In genomic region chr20:19211661-19212523, GRCh38 we compare ENCODE assay signal across 8 cellular contexts. TPM values are rescaled to one million over a fixed set of nuclear protein-coding genes. Genes with fewer than 3 reads are reported as not detected.
DNase-seq lines count a peak whose midpoint lies in the region; ATAC-seq, FAIRE-seq and TF ChIP-seq lines count a peak whose summit lies in the region.

No MANE protein-coding gene starts in this region.

- no peak for FAIRE-seq in GM12892 (lab: Jason Lieb, UNC)

- peak; percentile 50 to 61 (median 56) for ATAC-seq in psoas muscle

- no peak overlapping the region for H3K27ac ChIP-seq in SK-N-MC
- peak overlapping the region in 1 of 2 donors; percentile 7 for H3K27ac ChIP-seq in right atrium auricular region
- H3K27ac ChIP-seq in psoas muscle, result peak overlapping the region; percentile 62
- no peak overlapping the region for H3K27ac ChIP-seq in RWPE1

- H3K4me1 ChIP-seq in right atrium auricular region (peaks cover 0 to 20% of the 10 kb centered on the region in 2 donors), psoas muscle (peaks cover 18% of the 10 kb centered on the region)

- H3K27me3 ChIP-seq in right atrium auricular region (peaks cover 0 to 3% of the 10 kb centered on the region in 2 donors), psoas muscle (ENCODE audit: insufficient read depth in 3 of 3, low read length in 2 of 3) (no peaks in the 10 kb centered on the region)

- POLR2A ChIA-PET in RWPE1 (lab: Yijun Ruan, JAX; ENCODE audit: low non-redundant PET), result no interaction called here

- H3K9ac ChIP-seq in SK-N-MC (ENCODE audit: insufficient read length), result peak overlapping the region; percentile 75

- CTCF ChIA-PET in RWPE1 (lab: Yijun Ruan, JAX), result interaction anchor here (0.5 to 0.7 kb wide), 3 partner anchors 44 to 668 kb away, joined by 3 read pairs; no protein-coding TSS in a partner anchor

- peak; percentile 40 to 67 (median 45) for DNase-seq in NCI-H1417 (lab: John Stamatoyannopoulos, UW)
- no peak for DNase-seq in NCI-H1417 treated with DMSO at 0.1 percent for 48 hours (lab: John Stamatoyannopoulos, UW)
- DNase-seq in SK-N-MC (ENCODE audit: low read depth, low spot score), result no peak
- DNase-seq in right atrium auricular region (ENCODE audit: low spot score), result no peak
- DNase-seq in psoas muscle, result peak; percentile 28 to 70
- no peak for DNase-seq in stimulated activated CD4-positive, alpha-beta T cell treated with anti-CD3 and anti-CD28 coated beads, Interleukin-12 subunit alpha, Interleukin-12 subunit beta, amount 100 ng/mL, for 4 hours
- no peak for DNase-seq in RWPE1 (ENCODE audit: low spot score)
- DNase-seq in GM12892 (ENCODE audit: insufficient read length), result no peak

- H3K4me3 ChIP-seq in SK-N-MC (peak overlapping the region; percentile 95), right atrium auricular region (peak overlapping the region; percentile 29 to 52), psoas muscle (peak overlapping the region; percentile 80)

- WGBS in psoas muscle, 3 donors, result 1 to 2% (median 1%) methylated on average over 38 to 77 of the region's 77 CpGs

- H3K36me3 ChIP-seq in SK-N-MC (ENCODE audit: insufficient read depth, low read length), result no peaks in the 10 kb centered on the region; the same call in 1 of the 2 replicates
- H3K36me3 ChIP-seq in right atrium auricular region, result no peaks in the 10 kb centered on the region
- no peaks in the 10 kb centered on the region for H3K36me3 ChIP-seq in psoas muscle (ENCODE audit: insufficient read depth in 1 of 2, low read depth in 1 of 2)

- TF ChIP-seq POLR2A in GM12892 (IDR thresholded peaks at IDR 0.05; ENCODE audit: low read depth, low read length), result no peak

- intact Hi-C loops in psoas muscle (cut with DNase I), result loop anchor here (2.0 to 10.0 kb wide), 4 partner anchors 125 to 371 kb away; no protein-coding TSS in a partner anchor

- H3K9me3 ChIP-seq in SK-N-MC (ENCODE audit: low read depth, low read length), result no peaks in the 10 kb centered on the region
- H3K9me3 ChIP-seq in right atrium auricular region, result no peaks in the 10 kb centered on the region
- no peaks in the 10 kb centered on the region for H3K9me3 ChIP-seq in psoas muscle

- TF ChIP-seq CTCF in right atrium auricular region (IDR thresholded peaks at IDR 0.05) (peak in 1 of 2 donors; percentile 20), psoas muscle (IDR thresholded peaks at IDR 0.05) (peak; percentile 5), RWPE1 (conservative IDR thresholded peaks at IDR 0.05; ENCODE audit: low read depth) (no peak)

RNA-seq across cellular contexts. Expression of gene SLC24A3, which starts 0.6 kb away (rescaled TPM):
- total RNA-seq in right atrium auricular region (1 to 10 TPM; 1.4 to 3.7 TPM), psoas muscle (10 to 100 TPM in 2 of 4 donors, 1 to 10 TPM in 2; 3.0 to 24.4 (median 9.7) TPM)
- polyA plus RNA-seq in psoas muscle, result 1 to 10 TPM; 4.2 to 8.2 (median 6.0) TPM
- polyA plus RNA-seq in GM12892 (2012; ENCODE audit: missing spikeins), result not detected

Comparison
In these comparisons a context has a peak if more than half of its experiments do, and no peak if none do; other contexts are left out.
1. DNase-seq: peak in NCI-H1417 (3 of 3) and psoas muscle (2 of 2); none in NCI-H1417 treated with DMSO at 0.1 percent for 48 hours (single experiment), SK-N-MC (single experiment), right atrium auricular region (single experiment), stimulated activated CD4-positive, alpha-beta T cell treated with anti-CD3 and anti-CD28 coated beads, Interleukin-12 subunit alpha, Interleukin-12 subunit beta, amount 100 ng/mL, for 4 hours (single experiment), RWPE1 (single experiment) and GM12892 (single experiment).
2. H3K4me3 ChIP-seq: peak in every context shown above with its lines; median percentile 95 in SK-N-MC; 80 in psoas muscle; 40 in right atrium auricular region.